In genomic region chr20:61912665-61913422, GRCh38 we compare ENCODE assay signal across 13 cellular contexts.
DNase-seq lines count a peak whose midpoint lies in the region; ATAC-seq and TF ChIP-seq lines count a peak whose summit lies in the region.
"Had no signal": no experiment of that assay in that cellular context is flagged by ENCODE, and none has a peak within 500 bp of the region (broad histone marks: within the 10 kb centered on the region; RNA-seq: fewer than 3 reads in every experiment).

No MANE protein-coding gene starts in this region.

- H2AFZ ChIP-seq in neural progenitor cell (replicated peaks): no peak overlapping the region

- H3K27ac Mint-ChIP-seq in neural progenitor cell: no peak overlapping the region
- H3K27ac Mint-ChIP-seq: nephron progenitor cell had no signal

- H3K79me2 ChIP-seq in neural progenitor cell (ENCODE audit: low read depth): no peaks in the 10 kb centered on the region

- no peaks in the 10 kb centered on the region for H3K36me3 ChIP-seq in lower lobe of right lung
- no peaks in the 10 kb centered on the region for H3K36me3 ChIP-seq in neural progenitor cell
- H3K36me3 ChIP-seq: thoracic aorta had no signal

- DNase-seq in lower lobe of right lung: peak; percentile 35
- no peak for DNase-seq in pons (ENCODE audit: low spot score)
- no peak for DNase-seq in NCI-H748 treated with DMSO at 0.1 percent for 48 hours (lab: John Stamatoyannopoulos, UW)
- DNase-seq in neural progenitor cell (ENCODE audit: low spot score): no peak
- DNase-seq: activated CD4-positive, alpha-beta T cell treated with anti-CD3 and anti-CD28 coated beads for 1 hour; NCI-H146; NCI-H82; nephron progenitor cell had no signal

- peaks cover 2% of the 10 kb centered on the region for H3K9me3 Mint-ChIP-seq in neural progenitor cell

- peaks cover 3% of the 10 kb centered on the region for H3K9me3 ChIP-seq in lower lobe of right lung
- H3K9me3 ChIP-seq in neural progenitor cell (ENCODE audit: low read depth): no peaks in the 10 kb centered on the region
- H3K9me3 ChIP-seq: thoracic aorta had no signal

- H3K27me3 ChIP-seq in lower lobe of right lung (ENCODE audit: low read depth) (peaks cover 21% of the 10 kb centered on the region), neural progenitor cell (no peaks in the 10 kb centered on the region)

- no peak overlapping the region for H3K9ac ChIP-seq in neural progenitor cell

- no peaks in the 10 kb centered on the region for H3F3A ChIP-seq in neural progenitor cell (ENCODE audit: low read depth)

- H3K4me3 Mint-ChIP-seq in neural progenitor cell: no peak overlapping the region
- H3K4me3 Mint-ChIP-seq: brain, nephron progenitor cell had no signal

- H3K4me1 ChIP-seq in lower lobe of right lung (no peaks in the 10 kb centered on the region), neural progenitor cell (peaks cover 12% of the 10 kb centered on the region)

- no peak overlapping the region for H3K4me3 ChIP-seq in lower lobe of right lung
- no peak overlapping the region for H3K4me3 ChIP-seq in neural progenitor cell
- H3K4me3 ChIP-seq: thoracic aorta had no signal

- ATAC-seq in GM18511 (IDR thresholded peaks at IDR 0.05; ENCODE audit: unreplicated experiment) (peak; percentile 84), GM21423 (IDR thresholded peaks at IDR 0.05; ENCODE audit: unreplicated experiment) (peak; percentile 71), HG03460 (IDR thresholded peaks at IDR 0.05; ENCODE audit: unreplicated experiment) (peak; percentile 83), lower lobe of right lung (no peak)

- H3K36me3 Mint-ChIP-seq in neural progenitor cell: peaks cover 12% of the 10 kb centered on the region

- H3K27ac ChIP-seq in lower lobe of right lung: no peak overlapping the region
- H3K27ac ChIP-seq in neural progenitor cell: no peak overlapping the region
- H3K27ac ChIP-seq: thoracic aorta had no signal

- H4K20me1 ChIP-seq in neural progenitor cell (ENCODE audit: low read depth): no peaks in the 10 kb centered on the region

- TF ChIP-seq CTCF in lower lobe of right lung (IDR thresholded peaks at IDR 0.05) (no peak), neural progenitor cell (IDR thresholded peaks at IDR 0.05) (no peak)

- H3K4me1 Mint-ChIP-seq in neural progenitor cell: peaks cover 3% of the 10 kb centered on the region

- H3K4me2 ChIP-seq in neural progenitor cell: no peak overlapping the region

- H3K27me3 Mint-ChIP-seq in neural progenitor cell (ENCODE audit: insufficient read depth, low read depth): peaks cover 2% of the 10 kb centered on the region
- H3K27me3 Mint-ChIP-seq: brain had no signal

- intact Hi-C loops in lower lobe of right lung (cut with DNase I): no loop called here

Comparison
In these comparisons a context has a peak if more than half of its experiments do, and no peak if none do; other contexts are left out.
1. ATAC-seq: peak in GM18511 (single experiment), GM21423 (single experiment) and HG03460 (single experiment); none in lower lobe of right lung (0 of 2).